11 cellular contexts compared by ENCODE assay signal in the genomic region with DNA sequence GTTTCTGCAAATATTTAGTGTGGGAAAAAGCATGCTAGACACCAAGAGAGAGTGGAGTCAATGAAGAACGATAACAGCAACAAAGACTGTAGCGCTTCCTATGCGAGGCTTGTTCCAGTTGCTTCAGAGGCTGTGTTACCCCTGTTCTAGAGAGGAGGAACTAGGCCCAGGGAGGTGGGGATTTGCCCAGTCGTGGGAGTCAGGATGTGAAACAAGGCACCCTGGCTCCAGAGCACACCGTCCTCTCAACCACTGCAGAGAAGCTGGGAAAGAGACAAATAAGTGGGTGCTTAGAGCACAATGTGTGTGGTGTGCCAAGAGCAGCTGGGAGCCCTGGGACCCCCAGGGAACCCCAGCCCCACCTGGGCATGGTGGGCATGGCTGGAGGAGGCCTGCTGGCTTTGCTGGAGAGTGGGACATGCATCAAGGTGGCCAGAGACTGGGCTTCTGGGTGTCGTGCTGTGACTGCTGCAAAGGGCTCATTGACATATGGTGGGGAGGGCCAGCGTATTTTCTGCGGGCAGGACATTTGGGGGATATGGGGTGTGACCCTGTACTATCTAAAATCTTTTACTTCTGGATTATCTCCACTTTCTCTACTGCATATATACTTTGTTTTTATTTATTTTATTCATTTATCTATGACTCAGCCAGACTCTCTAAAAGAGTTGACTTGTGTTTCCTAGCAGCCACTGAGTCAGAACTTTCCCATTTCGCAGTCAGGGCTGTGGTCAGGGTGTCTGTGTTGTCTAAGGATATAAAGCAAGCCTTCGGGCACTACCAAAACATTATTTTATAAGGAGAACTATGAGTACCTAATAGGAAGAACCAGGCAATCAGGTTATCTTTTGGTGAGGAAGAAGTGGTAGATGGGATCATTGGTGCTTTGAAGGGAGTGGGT.
DNase-seq lines count a peak whose midpoint lies in the region; FAIRE-seq and TF ChIP-seq lines count a peak whose summit lies in the region.
"Had no signal": no experiment of that assay in that cellular context is flagged by ENCODE, and none has a peak within 500 bp of the region (broad histone marks: within the 10 kb centered on the region; RNA-seq: fewer than 3 reads in every experiment).

No MANE protein-coding gene starts in this region.

- H2BK5ac ChIP-seq in neuronal stem cell (ENCODE audit: low read length), result no peak overlapping the region

- dilution Hi-C loops in endothelial cell of umbilical vein (cut with MboI; ENCODE audit: extremely low pct_ligation_motif_present, low sequenced_read_pairs), result no loop called here

- H3K36me3 ChIP-seq in PC-9 (ENCODE audit: low read depth) (no peaks in the 10 kb centered on the region), endothelial cell of umbilical vein (ENCODE audit: control insufficient read depth in 2 of 2, extremely low read depth in 1 of 2, insufficient read depth in 2 of 2, low read length in 2 of 2) (peaks cover 0 to 1% of the 10 kb centered on the region in 2 experiments), neuronal stem cell (replicated peaks in 1 of 2; ENCODE audit: control insufficient read depth in 2 of 2, insufficient read depth in 2 of 2, low read length in 2 of 2) (peaks cover 6 to 55% of the 10 kb centered on the region in 2 donors)

- H3K4me3 ChIP-seq in PC-9 (no peak overlapping the region), endothelial cell of umbilical vein (replicated peaks in 1 of 3; ENCODE audit: insufficient read depth in 1 of 3, low read depth in 1 of 3, low read length in 3 of 3) (no peak overlapping the region), neuronal stem cell (ENCODE audit: low read length in 2 of 2) (no peak overlapping the region)

- no peak overlapping the region for H2BK15ac ChIP-seq in neuronal stem cell (ENCODE audit: low read length)

- H3K9me1 ChIP-seq in endothelial cell of umbilical vein (replicated peaks; ENCODE audit: control insufficient read depth, extremely low read depth, insufficient read depth, low read length), result no peaks in the 10 kb centered on the region

- no CpG with 5 or more reads among the region's 10 CpGs for WGBS in neuronal stem cell (ENCODE audit: extremely low coverage in 2 of 2, insufficient read length in 2 of 2, insufficient replicate concordance in 1 of 2), 2 donors

- H4K8ac ChIP-seq in neuronal stem cell (ENCODE audit: low read depth, low read length), result no peak overlapping the region

- H3K4me2 ChIP-seq in PC-9 (peak overlapping the region; percentile 19; the same call in 1 of the 2 replicates), endothelial cell of umbilical vein (ENCODE audit: insufficient read depth, low read length) (no peak overlapping the region), neuronal stem cell (ENCODE audit: insufficient read depth, low read length, poor library complexity, severe bottlenecking) (no peak overlapping the region)

- H4K91ac ChIP-seq in neuronal stem cell (ENCODE audit: low read depth, low read length, poor library complexity), result no peak overlapping the region

- H3K27ac ChIP-seq in PC-9, result no peak overlapping the region
- H3K27ac ChIP-seq in endothelial cell of umbilical vein (ENCODE audit: insufficient read depth, low read depth, low read length), result peak overlapping the region; percentile 50
- no peak overlapping the region for H3K27ac ChIP-seq in neuronal stem cell (replicated peaks; ENCODE audit: low read length)

- H3K18ac ChIP-seq in neuronal stem cell (ENCODE audit: low read length), result peak overlapping the region; percentile 64

- no peak for TF ChIP-seq CTCF in PC-9 (conservative IDR thresholded peaks at IDR 0.05)
- TF ChIP-seq CTCF in endothelial cell of umbilical vein (IDR thresholded peaks at IDR 0.05; ENCODE audit: extremely low read depth in 1 of 2, insufficient read depth in 1 of 2, low read depth in 1 of 2, low read length in 2 of 2), result no peak

- no peak overlapping the region for H2AFZ ChIP-seq in PC-9
- no peak overlapping the region for H2AFZ ChIP-seq in endothelial cell of umbilical vein (ENCODE audit: low read depth, low read length)
- H2AFZ ChIP-seq in neuronal stem cell (ENCODE audit: low read length), result no peak overlapping the region

- POLR2A ChIA-PET in PC-9 (lab: Charles Lee; ENCODE audit: unreplicated experiment), result no interaction called here
- POLR2A ChIA-PET in endothelial cell of umbilical vein (lab: Charles Lee), result no interaction called here

- H3K27me3 ChIP-seq in PC-9 (ENCODE audit: insufficient read depth, low read depth) (no peaks in the 10 kb centered on the region), endothelial cell of umbilical vein (ENCODE audit: control insufficient read depth in 2 of 2, insufficient read depth in 2 of 2, low read length in 2 of 2) (no peaks in the 10 kb centered on the region), neuronal stem cell (ENCODE audit: control insufficient read depth in 3 of 3, insufficient read depth in 3 of 3, low read depth in 1 of 3, low read length in 3 of 3) (no peaks in the 10 kb centered on the region)

- H3K9ac ChIP-seq in endothelial cell of umbilical vein (replicated peaks; ENCODE audit: extremely low read depth, insufficient read depth, low read length), result no peak overlapping the region
- no peak overlapping the region for H3K9ac ChIP-seq in neuronal stem cell (ENCODE audit: low read depth, low read length, poor library complexity)

- no peak overlapping the region for H3K14ac ChIP-seq in neuronal stem cell (ENCODE audit: low read length)

- no peak for TF ChIP-seq POLR2A in endothelial cell of umbilical vein (IDR thresholded peaks at IDR 0.05; ENCODE audit: low read depth, low read length)

- BruUV-seq in PC-9 (replicated peaks; lab: Mats Ljungman, UMichigan) (no TSS peak), endothelial cell of umbilical vein (replicated peaks; lab: Mats Ljungman, UMichigan) (no TSS peak)

- intact Hi-C loops in PC-9 (cut with micrococcal nuclease; ENCODE audit: unreplicated experiment), result no loop called here
- intact Hi-C loops in endothelial cell of umbilical vein (cut with micrococcal nuclease), result no loop called here

- no peak overlapping the region for H2BK12ac ChIP-seq in neuronal stem cell (ENCODE audit: low read length)

- H3K9me2 ChIP-seq in PC-9 (ENCODE audit: insufficient read depth), result no peaks in the 10 kb centered on the region

- no peaks in the 10 kb centered on the region for H4K20me1 ChIP-seq in PC-9 (ENCODE audit: insufficient read depth)
- no peaks in the 10 kb centered on the region for H4K20me1 ChIP-seq in endothelial cell of umbilical vein (replicated peaks; ENCODE audit: control insufficient read depth, extremely low read depth, insufficient read depth, low read length)

- peaks cover 12% of the 10 kb centered on the region for H3K79me1 ChIP-seq in neuronal stem cell (ENCODE audit: low read depth, low read length)

- no peak overlapping the region for H2BK120ac ChIP-seq in neuronal stem cell (ENCODE audit: low read depth, low read length)

- H3K4me1 ChIP-seq in PC-9 (replicated peaks; ENCODE audit: insufficient read depth) (peaks cover 27% of the 10 kb centered on the region), endothelial cell of umbilical vein (ENCODE audit: control insufficient read depth, extremely low read depth, insufficient read depth, low read length) (peaks cover 17% of the 10 kb centered on the region), neuronal stem cell (ENCODE audit: control insufficient read depth in 2 of 2, insufficient read depth in 1 of 2, low read depth in 1 of 2, low read length in 2 of 2) (peaks cover 5 to 27% of the 10 kb centered on the region in 2 donors)

- DNase-seq in AG20443 (ENCODE audit: low spot score), result peak; percentile 84
- peak; percentile 9 to 76 for DNase-seq in PC-9
- DNase-seq in endothelial cell of umbilical vein (ENCODE audit: low read depth, low spot score), result peak; percentile 77
- no peak for DNase-seq in neuronal stem cell (ENCODE audit: low spot score)
- no peak for DNase-seq in stimulated activated naive CD4-positive, alpha-beta T cell treated with Interleukin-2 at 50 U/mL for 16 hours (lab: John Stamatoyannopoulos, UW)
- DNase-seq in GM19239 (ENCODE audit: insufficient read length, low spot score), result no peak
- DNase-seq in NCI-H748 (lab: John Stamatoyannopoulos, UW; ENCODE audit: unreplicated experiment), result no peak
- no peak for DNase-seq in NCI-H146 treated with DMSO at 0.1 percent for 48 hours (lab: John Stamatoyannopoulos, UW; ENCODE audit: unreplicated experiment)
- DNase-seq: cortex of kidney, islet precursor cell, NCI-H2029 treated with DMSO at 0.1 percent for 48 hours had no signal

- no peaks in the 10 kb centered on the region for H3K9me3 ChIP-seq in PC-9 (ENCODE audit: insufficient read depth, low read depth)
- no peaks in the 10 kb centered on the region for H3K9me3 ChIP-seq in endothelial cell of umbilical vein (replicated peaks; ENCODE audit: control insufficient read depth, insufficient read depth, low read length)
- no peaks in the 10 kb centered on the region for H3K9me3 ChIP-seq in neuronal stem cell (replicated peaks in 1 of 2; ENCODE audit: control insufficient read depth in 2 of 2, insufficient read depth in 1 of 2, low read depth in 1 of 2, low read length in 2 of 2)

- no peak overlapping the region for H3K4ac ChIP-seq in neuronal stem cell (ENCODE audit: low read length)

- no peaks in the 10 kb centered on the region for H3F3A ChIP-seq in PC-9 (ENCODE audit: insufficient read depth, low read depth)

- CTCF ChIA-PET in PC-9 (lab: Charles Lee), result no interaction called here
- CTCF ChIA-PET in endothelial cell of umbilical vein (lab: Charles Lee), result interaction anchor here (1.3 to 1.8 kb wide), 2 partner anchors 10 to 80 kb away, joined by 3 to 4 read pairs; no protein-coding TSS in a partner anchor

- peak; percentile 78 for FAIRE-seq in endothelial cell of umbilical vein (lab: Jason Lieb, UNC)
- FAIRE-seq in GM19239 (lab: Jason Lieb, UNC), result no peak

- H2AK5ac ChIP-seq in neuronal stem cell (ENCODE audit: low read depth, low read length), result no peak overlapping the region

- no peaks in the 10 kb centered on the region for H3K79me2 ChIP-seq in PC-9 (ENCODE audit: low read depth)
- H3K79me2 ChIP-seq in endothelial cell of umbilical vein (ENCODE audit: control insufficient read depth, insufficient read depth, low read length), result peaks cover 6% of the 10 kb centered on the region

- H3K23ac ChIP-seq in neuronal stem cell (ENCODE audit: low read depth, low read length, poor library complexity), result no peak overlapping the region

TF ChIP-seq in endothelial cell of umbilical vein, 7 proteins besides CTCF, POLR2A, EP300 and RAD21:
- peak; percentile 86 for TF ChIP-seq FOS (IDR thresholded peaks at IDR 0.05; ENCODE audit: borderline replicate concordance, insufficient read depth, low read length)
- peak; percentile 58 for TF ChIP-seq GATA2 (IDR thresholded peaks at IDR 0.05; ENCODE audit: insufficient read depth, insufficient read length, low read depth, low read length)
- no peak for TF ChIP-seq MYC (IDR thresholded peaks at IDR 0.05; ENCODE audit: low read depth, low read length)
- peak; percentile 33 for TF ChIP-seq JUN (IDR thresholded peaks at IDR 0.05; ENCODE audit: borderline replicate concordance, insufficient read depth, insufficient read length, low read depth)
- TF ChIP-seq, protein P1, sequence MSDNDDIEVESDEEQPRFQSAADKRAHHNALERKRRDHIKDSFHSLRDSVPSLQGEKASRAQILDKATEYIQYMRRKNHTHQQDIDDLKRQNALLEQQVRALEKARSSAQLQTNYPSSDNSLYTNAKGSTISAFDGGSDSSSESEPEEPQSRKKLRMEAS (IDR thresholded peaks at IDR 0.05; ENCODE audit: insufficient read depth, insufficient read length), result no peak

Comparison
In these comparisons a context has a peak if more than half of its experiments do, and no peak if none do; other contexts are left out.
1. DNase-seq: peak in AG20443 (single experiment), PC-9 (2 of 2) and endothelial cell of umbilical vein (single experiment); none in neuronal stem cell (single experiment), stimulated activated naive CD4-positive, alpha-beta T cell treated with Interleukin-2 at 50 U/mL for 16 hours (single experiment), GM19239 (single experiment), NCI-H748 (single experiment) and NCI-H146 treated with DMSO at 0.1 percent for 48 hours (single experiment).